ENCODE assay signal across 7 cellular contexts in the genomic region with DNA sequence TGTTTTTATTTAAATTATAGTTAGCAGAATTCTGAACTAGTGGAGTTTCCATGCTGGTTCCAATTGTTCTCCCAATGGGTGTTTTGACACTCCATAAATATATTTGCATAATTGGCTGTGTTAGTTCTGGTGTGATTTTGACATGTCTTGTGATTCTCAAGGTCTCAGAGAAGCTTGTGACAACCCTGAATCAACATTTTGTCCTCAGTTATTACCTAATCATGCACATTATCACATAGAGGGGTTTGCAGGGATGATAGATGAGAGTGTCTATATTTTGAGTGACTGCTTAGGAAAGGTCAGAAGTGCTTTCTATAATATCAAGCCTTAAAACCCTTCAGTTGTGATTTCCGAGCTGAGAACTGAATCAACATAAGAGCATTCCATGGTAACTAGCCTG. TPM values are rescaled to one million over a fixed set of nuclear protein-coding genes. Genes with fewer than 3 reads are reported as not detected.
"Had no signal": no experiment of that assay in that cellular context is flagged by ENCODE, and none has a peak within 500 bp of the region (broad histone marks: within the 10 kb centered on the region; RNA-seq: fewer than 3 reads in every experiment).

No MANE protein-coding gene starts in this region.

- DNase-seq: H9, HCEC 1CT, KBM-7 had no signal

- H3K27ac ChIP-seq: HL-60 had no signal

- ATAC-seq: GM23338, HepG2 had no signal

- H2AFZ ChIP-seq: GM23338 had no signal

- H3K4me3 ChIP-seq: GM23338 had no signal

- H3K4me2 ChIP-seq: GM23338 had no signal

RNA-seq across cellular contexts. Expression of a gene that starts 11.5 kb away (rescaled TPM):
- total RNA-seq: HepG2 had no signal
- polyA plus RNA-seq: HepG2, IgD-negative memory B cell had no signal
